ENCODE assay signal across 14 cellular contexts in genomic region chr16:67001726-67002125, GRCh38. TPM values are rescaled to one million over a fixed set of nuclear protein-coding genes. Genes with fewer than 3 reads are reported as not detected.
DNase-seq lines count a peak whose midpoint lies in the region; ATAC-seq and TF ChIP-seq lines count a peak whose summit lies in the region.
"Had no signal": no experiment of that assay in that cellular context is flagged by ENCODE, and none has a peak within 500 bp of the region (broad histone marks: within the 10 kb centered on the region; RNA-seq: fewer than 3 reads in every experiment).

No MANE protein-coding gene starts in this region.

- H3K79me2 ChIP-seq in neural cell (replicated peaks; ENCODE audit: insufficient read depth, low read length), result no peaks in the 10 kb centered on the region

- H4K20me1 ChIP-seq in neural cell (ENCODE audit: insufficient read depth), result no peaks in the 10 kb centered on the region

- H3K9ac ChIP-seq in neural cell (ENCODE audit: low read length), result no peak overlapping the region

- TF ChIP-seq RAD21 in neural cell (conservative IDR thresholded peaks at IDR 0.05), result no peak

- H3K9me2 ChIP-seq in neural cell (ENCODE audit: insufficient read depth, low read length), result no peaks in the 10 kb centered on the region

- no peak overlapping the region for H2AFZ ChIP-seq in neural cell (ENCODE audit: low read depth, low read length)

- no peaks in the 10 kb centered on the region for H3F3A ChIP-seq in neural cell (ENCODE audit: insufficient read depth, low read length, poor library complexity, severe bottlenecking)

- peak overlapping the region in 2 of 7 donors; percentile 7 to 52 for H3K27ac Mint-ChIP-seq in CD4-positive, alpha-beta memory T cell

- TF ChIP-seq CTCF in neural cell (IDR thresholded peaks at IDR 0.05; ENCODE audit: poor library complexity, severe bottlenecking), result no peak

- POLR2A ChIA-PET in CD4-positive, alpha-beta memory T cell (lab: Charles Lee; ENCODE audit: partially characterized antibody), result interaction anchor here (1.1 kb wide), 1 partner anchor 11 kb away, joined by 3 read pairs; no protein-coding TSS in a partner anchor

- H3K9me3 Mint-ChIP-seq in CD4-positive, alpha-beta memory T cell, result peaks cover 0 to 2% (median 0%) of the 10 kb centered on the region in 8 donors

- DNase-seq in CD4-positive, alpha-beta memory T cell, result no peak
- DNase-seq in HT1080 (ENCODE audit: low read depth), result peak; percentile 58
- no peak for DNase-seq in caudate nucleus (lab: John Stamatoyannopoulos, UW)
- DNase-seq in NCI-H2081 (lab: John Stamatoyannopoulos, UW), result no peak
- no peak for DNase-seq in stimulated activated CD4-positive, alpha-beta T cell treated with anti-CD3 and anti-CD28 coated beads, Interleukin-2, amount 100 ng/mL, for 48 hours
- DNase-seq: activated effector memory CD4-positive, alpha-beta T cell treated with anti-CD3 and anti-CD28 coated beads, Interleukin-2, amount 50 U/mL, for 16 hours; cortex of kidney; KBM-7; NCI-H146; sigmoid colon had no signal

- H3K4me2 ChIP-seq in neural cell (ENCODE audit: low read length), result no peak overlapping the region

- CTCF ChIA-PET in CD4-positive, alpha-beta memory T cell (lab: Charles Lee; ENCODE audit: partially characterized antibody), result no interaction called here

- peaks cover 0 to 10% of the 10 kb centered on the region in 2 donors for H3K36me3 Mint-ChIP-seq in CD4-positive, alpha-beta memory T cell

- no peaks in the 10 kb centered on the region for H3K27me3 Mint-ChIP-seq in CD4-positive, alpha-beta memory T cell

- peaks cover 15% of the 10 kb centered on the region for H3K4me1 ChIP-seq in CD4-positive, alpha-beta memory T cell (ENCODE audit: insufficient read depth, low read length)

- H3K36me3 ChIP-seq in CD4-positive, alpha-beta memory T cell (ENCODE audit: insufficient read depth, low read length), result no peaks in the 10 kb centered on the region
- H3K36me3 ChIP-seq in neural cell (ENCODE audit: insufficient read depth, low read length), result no peaks in the 10 kb centered on the region
- H3K36me3 ChIP-seq: sigmoid colon, thoracic aorta, WERI-Rb-1 had no signal

- peaks cover 5 to 27% (median 18%) of the 10 kb centered on the region in 4 donors for H3K4me1 Mint-ChIP-seq in CD4-positive, alpha-beta memory T cell

- intact Hi-C loops in CD4-positive, alpha-beta memory T cell (cut with micrococcal nuclease), result no loop called here

- TF ChIP-seq EP300 in neural cell (conservative IDR thresholded peaks at IDR 0.05; ENCODE audit: poor library complexity, severe bottlenecking), result no peak

- no peaks in the 10 kb centered on the region for H3K27me3 ChIP-seq in CD4-positive, alpha-beta memory T cell (ENCODE audit: insufficient read depth, low read length)
- H3K27me3 ChIP-seq in neural cell (ENCODE audit: insufficient read depth, low read depth, low read length), result peaks cover 31% of the 10 kb centered on the region

- H3K9me3 ChIP-seq in CD4-positive, alpha-beta memory T cell (ENCODE audit: control insufficient read depth in 1 of 2, low read length in 2 of 2), result no peaks in the 10 kb centered on the region
- H3K9me3 ChIP-seq in neural cell (ENCODE audit: low read length), result no peaks in the 10 kb centered on the region
- H3K9me3 ChIP-seq: sigmoid colon, thoracic aorta had no signal

- ATAC-seq in HG02870 (IDR thresholded peaks at IDR 0.05; ENCODE audit: unreplicated experiment), result no peak

- no peak overlapping the region for H3K4me3 ChIP-seq in CD4-positive, alpha-beta memory T cell (ENCODE audit: low read length in 2 of 2)
- peak overlapping the region; percentile 84 for H3K4me3 ChIP-seq in neural cell (ENCODE audit: low read length)

- no peak overlapping the region for H3K27ac ChIP-seq in CD4-positive, alpha-beta memory T cell (ENCODE audit: low read depth, low read length)
- H3K27ac ChIP-seq in caudate nucleus (ENCODE audit: low read depth, low read length), result peak overlapping the region; percentile 97
- H3K27ac ChIP-seq in neural cell (ENCODE audit: low read length), result no peak overlapping the region
- H3K27ac ChIP-seq: thoracic aorta, WERI-Rb-1 had no signal

- H3K4me3 Mint-ChIP-seq in CD4-positive, alpha-beta memory T cell, result peak overlapping the region in 7 of 8 donors; percentile 9 to 87 (median 65)

TF ChIP-seq in neural cell, 6 proteins besides CTCF, POLR2A, EP300 and RAD21:
- no peak for TF ChIP-seq EZH2 (IDR thresholded peaks at IDR 0.05; ENCODE audit: borderline replicate concordance, insufficient read depth, low read length, poor library complexity, severe bottlenecking)
- no peak for TF ChIP-seq TAF1 (IDR thresholded peaks at IDR 0.05; ENCODE audit: low read depth)
- TF ChIP-seq MXI1 (conservative IDR thresholded peaks at IDR 0.05; ENCODE audit: poor library complexity, severe bottlenecking), result no peak
- no peak for TF ChIP-seq SMC3 (conservative IDR thresholded peaks at IDR 0.05; ENCODE audit: poor library complexity)
- no peak for TF ChIP-seq REST (IDR thresholded peaks at IDR 0.05; ENCODE audit: borderline replicate concordance)
- TF ChIP-seq POLR2AphosphoS5 (IDR thresholded peaks at IDR 0.05), result no peak

RNA-seq across cellular contexts. Expression of gene CES4A, which starts 13.3 kb away (rescaled TPM):
- total RNA-seq in CD4-positive, alpha-beta memory T cell, result 10 to 100 TPM; 19.8 to 21.9 TPM
- 10 to 100 TPM in 1 of 2 donors, 1 to 10 TPM in 1; 4.1 to 12.2 TPM for polyA plus RNA-seq in CD4-positive, alpha-beta memory T cell
- not detected in 2 replicates for total RNA-seq in HT1080 (2014; rRNA removed; shearing (Covaris generic))
- polyA plus RNA-seq in HT1080 (2015; cell fraction: cytosol; rRNA removed), result 0.07 TPM in 1 of 2 replicates, not detected in the other
- polyA plus RNA-seq in HT1080 (2015; cell fraction: nucleus; rRNA removed), result 0.83 and 0.85 TPM in 2 replicates
- 47.0 and 51.2 TPM in 2 replicates for polyA plus RNA-seq in neural cell
- 11.7 and 12.2 TPM in 2 replicates for polyA minus RNA-seq in neural cell

RNA-seq across cellular contexts. Expression of gene CBFB, which starts 27.2 kb away (rescaled TPM):
- total RNA-seq in CD4-positive, alpha-beta memory T cell, result 100 to 1,000 TPM; 112 TPM
- polyA plus RNA-seq in CD4-positive, alpha-beta memory T cell, result 100 to 1,000 TPM; 102 to 108 TPM
- 62.7 and 93.7 TPM in 2 replicates for total RNA-seq in HT1080 (2014; rRNA removed; shearing (Covaris generic))
- 85.5 and 98.7 TPM in 2 replicates for polyA plus RNA-seq in HT1080 (2015; cell fraction: cytosol; rRNA removed)
- 37.6 and 48.0 TPM in 2 replicates for polyA plus RNA-seq in HT1080 (2015; cell fraction: nucleus; rRNA removed)
- 31.1 and 32.6 TPM in 2 replicates for polyA plus RNA-seq in neural cell
- polyA minus RNA-seq in neural cell, result 26.3 and 44.5 TPM in 2 replicates

RNA-seq across cellular contexts. Expression of gene CES3, which starts 40.7 kb away (rescaled TPM):
- under 1 TPM; 0.32 to 0.61 TPM for total RNA-seq in CD4-positive, alpha-beta memory T cell
- not detected for polyA plus RNA-seq in CD4-positive, alpha-beta memory T cell
- 0.53 and 1.2 TPM in 2 replicates for total RNA-seq in HT1080 (2014; rRNA removed; shearing (Covaris generic))
- polyA plus RNA-seq in HT1080 (2015; cell fraction: cytosol; rRNA removed), result 0.35 and 0.68 TPM in 2 replicates
- 8.9 and 10.4 TPM in 2 replicates for polyA plus RNA-seq in HT1080 (2015; cell fraction: nucleus; rRNA removed)
- polyA plus RNA-seq in neural cell, result 1.8 and 3.7 TPM in 2 replicates
- polyA minus RNA-seq in neural cell, result 0.97 and 1.7 TPM in 2 replicates

Comparison
In these comparisons a context has a peak if more than half of its experiments do, and no peak if none do; other contexts are left out.
1. RNA of gene CES4A, which starts 13.3 kb away (total RNA-seq): 19.8 to 21.9 TPM in CD4-positive, alpha-beta memory T cell; not detected in HT1080; every median in the first group is over 10 times any median in the second.